12 cellular contexts compared by ENCODE assay signal in genomic region chr1:206471993-206472392, GRCh38. TPM values are rescaled to one million over a fixed set of nuclear protein-coding genes. Genes with fewer than 3 reads are reported as not detected.
DNase-seq lines count a peak whose midpoint lies in the region; ATAC-seq and TF ChIP-seq lines count a peak whose summit lies in the region.
"Had no signal": no experiment of that assay in that cellular context is flagged by ENCODE, and none has a peak within 500 bp of the region (broad histone marks: within the 10 kb centered on the region; RNA-seq: fewer than 3 reads in every experiment).

No MANE protein-coding gene starts in this region.

- TF ChIP-seq POLR2A in sigmoid colon (IDR thresholded peaks at IDR 0.05): no peak

- H3K36me3 Mint-ChIP-seq in CD8-positive, alpha-beta memory T cell: peaks cover 0 to 61% (median 7%) of the 10 kb centered on the region in 3 donors
- H3K36me3 Mint-ChIP-seq in IgD-negative memory B cell: peaks cover 4% of the 10 kb centered on the region
- peaks cover 5% of the 10 kb centered on the region for H3K36me3 Mint-ChIP-seq in activated naive CD4-positive, alpha-beta T cell treated with anti-CD3 and anti-CD28 coated beads, Interleukin-2, amount 50 U/mL, for 24 hours
- peaks cover 0 to 44% (median 0%) of the 10 kb centered on the region in 3 donors for H3K36me3 Mint-ChIP-seq in naive thymus-derived CD8-positive, alpha-beta T cell

- H3K36me3 ChIP-seq in CD8-positive, alpha-beta memory T cell (ENCODE audit: insufficient read depth, low read length): peaks cover 21% of the 10 kb centered on the region
- H3K36me3 ChIP-seq in sigmoid colon: peaks cover 0 to 6% (median 0%) of the 10 kb centered on the region in 4 donors
- H3K36me3 ChIP-seq: HAP-1 had no signal

- peaks cover 60 to 78% (median 62%) of the 10 kb centered on the region in 3 donors for H3K4me1 Mint-ChIP-seq in CD8-positive, alpha-beta memory T cell
- peaks cover 43 to 48% (median 47%) of the 10 kb centered on the region in 3 donors for H3K4me1 Mint-ChIP-seq in IgD-negative memory B cell
- H3K4me1 Mint-ChIP-seq in activated naive CD4-positive, alpha-beta T cell treated with anti-CD3 and anti-CD28 coated beads, Interleukin-2, amount 50 U/mL, for 24 hours: peaks cover 81% of the 10 kb centered on the region
- H3K4me1 Mint-ChIP-seq in naive thymus-derived CD8-positive, alpha-beta T cell: peaks cover 50 to 73% (median 69%) of the 10 kb centered on the region in 4 donors

- peak overlapping the region; percentile 77 to 96 (median 92) for H3K27ac Mint-ChIP-seq in CD8-positive, alpha-beta memory T cell
- peak overlapping the region; percentile 80 to 96 (median 92) for H3K27ac Mint-ChIP-seq in IgD-negative memory B cell
- peak overlapping the region; percentile 89 for H3K27ac Mint-ChIP-seq in activated naive CD4-positive, alpha-beta T cell treated with anti-CD3 and anti-CD28 coated beads, Interleukin-2, amount 50 U/mL, for 24 hours
- peak overlapping the region; percentile 88 to 96 (median 92) for H3K27ac Mint-ChIP-seq in naive thymus-derived CD8-positive, alpha-beta T cell

- WGBS in sigmoid colon, 2 donors: 71 to 87% methylated on average over 2 of the region's 2 CpGs

- peak overlapping the region; percentile 96 for H3K4me3 ChIP-seq in CD8-positive, alpha-beta memory T cell (ENCODE audit: low read length)
- no peak overlapping the region for H3K4me3 ChIP-seq in sigmoid colon
- H3K4me3 ChIP-seq: HAP-1 had no signal

- H3K4me3 Mint-ChIP-seq in CD8-positive, alpha-beta memory T cell: peak overlapping the region; percentile 89 to 97 (median 93)
- H3K4me3 Mint-ChIP-seq in IgD-negative memory B cell: peak overlapping the region; percentile 88 to 98 (median 94)
- H3K4me3 Mint-ChIP-seq in activated naive CD4-positive, alpha-beta T cell treated with anti-CD3 and anti-CD28 coated beads, Interleukin-2, amount 50 U/mL, for 24 hours: peak overlapping the region; percentile 82
- H3K4me3 Mint-ChIP-seq in naive thymus-derived CD8-positive, alpha-beta T cell: peak overlapping the region; percentile 86 to 98 (median 94)

- POLR2A ChIA-PET in CD8-positive, alpha-beta memory T cell (lab: Charles Lee): no interaction called here
- POLR2A ChIA-PET in naive thymus-derived CD8-positive, alpha-beta T cell (lab: Charles Lee): interaction anchor here (0.6 to 3.5 kb wide), 7 partner anchors 10 to 342 kb away, joined by 3 to 22 read pairs (median 8); partner anchors contain the start of genes DYRK3 and RASSF5

- H3K9me3 ChIP-seq in CD8-positive, alpha-beta memory T cell (ENCODE audit: low read length): no peaks in the 10 kb centered on the region
- H3K9me3 ChIP-seq in sigmoid colon: no peaks in the 10 kb centered on the region
- H3K9me3 ChIP-seq: HAP-1, left lung had no signal

- TF ChIP-seq EP300 in sigmoid colon (IDR thresholded peaks at IDR 0.05): no peak

- TF ChIP-seq CTCF in sigmoid colon (IDR thresholded peaks at IDR 0.05): no peak

- ATAC-seq in naive thymus-derived CD8-positive, alpha-beta T cell: no peak
- ATAC-seq in GM19328 (IDR thresholded peaks at IDR 0.05; ENCODE audit: unreplicated experiment): no peak

- peaks cover 55% of the 10 kb centered on the region for H3K4me1 ChIP-seq in CD8-positive, alpha-beta memory T cell (ENCODE audit: insufficient read depth, low read length)
- H3K4me1 ChIP-seq in sigmoid colon: peaks cover 0 to 20% (median 19%) of the 10 kb centered on the region in 4 donors

- H3K27ac ChIP-seq in CD8-positive, alpha-beta memory T cell (ENCODE audit: low read depth, low read length): no peak overlapping the region
- no peak overlapping the region for H3K27ac ChIP-seq in sigmoid colon

- H3K27me3 ChIP-seq in CD8-positive, alpha-beta memory T cell (ENCODE audit: insufficient read depth, low read length, poor library complexity, severe bottlenecking): no peaks in the 10 kb centered on the region
- peaks cover 0 to 19% (median 0%) of the 10 kb centered on the region in 3 donors for H3K27me3 ChIP-seq in sigmoid colon
- H3K27me3 ChIP-seq: left lung had no signal

- H3K27me3 Mint-ChIP-seq in CD8-positive, alpha-beta memory T cell: no peaks in the 10 kb centered on the region
- no peaks in the 10 kb centered on the region for H3K27me3 Mint-ChIP-seq in IgD-negative memory B cell
- H3K27me3 Mint-ChIP-seq in activated naive CD4-positive, alpha-beta T cell treated with anti-CD3 and anti-CD28 coated beads, Interleukin-2, amount 50 U/mL, for 24 hours: no peaks in the 10 kb centered on the region
- H3K27me3 Mint-ChIP-seq in naive thymus-derived CD8-positive, alpha-beta T cell: no peaks in the 10 kb centered on the region

- CTCF ChIA-PET in CD8-positive, alpha-beta memory T cell (lab: Charles Lee): interaction anchor here (1.3 to 3.6 kb wide), 5 partner anchors 7 to 159 kb away, joined by 3 to 50 read pairs (median 19); no protein-coding TSS in a partner anchor

- no peaks in the 10 kb centered on the region for H3K9me3 Mint-ChIP-seq in CD8-positive, alpha-beta memory T cell
- no peaks in the 10 kb centered on the region for H3K9me3 Mint-ChIP-seq in IgD-negative memory B cell
- no peaks in the 10 kb centered on the region for H3K9me3 Mint-ChIP-seq in activated naive CD4-positive, alpha-beta T cell treated with anti-CD3 and anti-CD28 coated beads, Interleukin-2, amount 50 U/mL, for 24 hours
- H3K9me3 Mint-ChIP-seq in naive thymus-derived CD8-positive, alpha-beta T cell: no peaks in the 10 kb centered on the region

- DNase-seq in CD8-positive, alpha-beta memory T cell: peak in 1 of 5 donors; percentile 14
- DNase-seq in naive thymus-derived CD8-positive, alpha-beta T cell: no peak
- DNase-seq in retina (no peak), DMS153 (lab: John Stamatoyannopoulos, UW) (no peak), sigmoid colon (no peak)
- DNase-seq: DMS79, RPMI8226 had no signal

- intact Hi-C loops in sigmoid colon (cut with DNase I): no loop called here

RNA-seq across cellular contexts. Expression of gene IKBKE, which starts 1.7 kb away (rescaled TPM):
- 10 to 100 TPM; 17.1 to 18.4 TPM for total RNA-seq in CD8-positive, alpha-beta memory T cell
- polyA plus RNA-seq in CD8-positive, alpha-beta memory T cell: 46.6 TPM
- polyA plus RNA-seq in IgD-negative memory B cell (28.4 TPM), sigmoid colon (10 to 100 TPM in 1 of 3 donors, 1 to 10 TPM in 2; 7.2 to 23.2 (median 9.9) TPM)
- total RNA-seq in naive thymus-derived CD8-positive, alpha-beta T cell: 10 to 100 TPM; 82.9 to 87.3 TPM
- 10 to 100 TPM; 40.5 to 57.0 (median 55.5) TPM for polyA plus RNA-seq in naive thymus-derived CD8-positive, alpha-beta T cell
- total RNA-seq in sigmoid colon: 1 to 10 TPM; 1.6 to 3.2 (median 2.7) TPM

RNA-seq across cellular contexts. Expression of gene RASSF5, which starts 35.3 kb away (rescaled TPM):
- 100 to 1,000 TPM; 163 to 165 TPM for total RNA-seq in CD8-positive, alpha-beta memory T cell
- 329 TPM for polyA plus RNA-seq in CD8-positive, alpha-beta memory T cell
- polyA plus RNA-seq in IgD-negative memory B cell (130 TPM), sigmoid colon (10 to 100 TPM in 1 of 3 donors, 1 to 10 TPM in 2; 2.5 to 25.9 (median 4.2) TPM)
- 100 to 1,000 TPM; 224 to 229 TPM for total RNA-seq in naive thymus-derived CD8-positive, alpha-beta T cell
- 100 to 1,000 TPM; 233 to 358 (median 291) TPM for polyA plus RNA-seq in naive thymus-derived CD8-positive, alpha-beta T cell
- total RNA-seq in sigmoid colon: 1 to 10 TPM; 3.6 to 6.9 (median 4.8) TPM
